13 cellular contexts compared by ENCODE assay signal in genomic region chr20:57714409-57715267, GRCh38. TPM values are rescaled to one million over a fixed set of nuclear protein-coding genes. Genes with fewer than 3 reads are reported as not detected.
A peak's percentile ranks its signal among the peaks of the same experiment; 100 is the strongest.
DNase-seq lines count a peak whose midpoint lies in the region; ATAC-seq and TF ChIP-seq lines count a peak whose summit lies in the region.
"Had no signal": no experiment of that assay in that cellular context is flagged by ENCODE, and none has a peak within 500 bp of the region (broad histone marks: within the 10 kb centered on the region; RNA-seq: fewer than 3 reads in every experiment).

No MANE protein-coding gene starts in this region.

- no TSS peak for BruUV-seq in PC-9 (replicated peaks; lab: Mats Ljungman, UMichigan)

- 93 to 99% methylated on average over 15 to 23 of the region's 23 CpGs for WGBS in endodermal cell (ENCODE audit: insufficient coverage in 1 of 2, insufficient read length in 1 of 2), 2 experiments

- POLR2A ChIA-PET in PC-9 (lab: Charles Lee; ENCODE audit: unreplicated experiment): interaction anchor here (0.6 to 0.7 kb wide), 2 partner anchors 16 to 367 kb away, joined by 3 to 4 read pairs; no protein-coding TSS in a partner anchor

- H3K36me3 Mint-ChIP-seq in endodermal cell (ENCODE audit: low read depth): no peaks in the 10 kb centered on the region

- H3K4me2 ChIP-seq in PC-9 (peak overlapping the region; percentile 89), osteoblast (ENCODE audit: insufficient read depth, low read length) (peak overlapping the region; percentile 30)

- CTCF ChIA-PET in PC-9 (lab: Charles Lee): interaction anchor here (0.7 kb wide), 1 partner anchor 92 kb away, joined by 4 read pairs; no protein-coding TSS in a partner anchor

- no peaks in the 10 kb centered on the region for H3K9me3 ChIP-seq in PC-9 (ENCODE audit: insufficient read depth, low read depth)
- H3K9me3 ChIP-seq in endodermal cell (ENCODE audit: control insufficient read depth, low read length): no peaks in the 10 kb centered on the region
- H3K9me3 ChIP-seq in osteoblast (ENCODE audit: low read depth, low read length): no peaks in the 10 kb centered on the region

- H3K4me1 Mint-ChIP-seq in endodermal cell: peaks cover 33% of the 10 kb centered on the region

- no peak overlapping the region for H2AFZ ChIP-seq in PC-9
- H2AFZ ChIP-seq in osteoblast (ENCODE audit: low read length): peak overlapping the region; percentile 2

- H3K9ac ChIP-seq in endodermal cell (ENCODE audit: extremely low read depth, low read length, poor library complexity, severe bottlenecking): no peak overlapping the region

- peak overlapping the region; percentile 44 for H3K27ac Mint-ChIP-seq in endodermal cell
- H3K27ac Mint-ChIP-seq: dendritic cell treated with granulocyte-macrophage colony-stimulating factor and Interleukin-4, amounts not matched to agents 40 ng/mL and 50 ng/mL, for 4 days had no signal

- TF ChIP-seq CTCF in AG10803 (conservative IDR thresholded peaks at IDR 0.05; ENCODE audit: low read length) (no peak), PC-9 (conservative IDR thresholded peaks at IDR 0.05) (no peak), endodermal cell (conservative IDR thresholded peaks at IDR 0.05) (no peak), osteoblast (IDR thresholded peaks at IDR 0.05; ENCODE audit: extremely low read depth, low read depth, low read length) (no peak)

- H3K4me3 Mint-ChIP-seq in endodermal cell: no peak overlapping the region
- H3K4me3 Mint-ChIP-seq: dendritic cell treated with granulocyte-macrophage colony-stimulating factor and Interleukin-4, amounts not matched to agents 40 ng/mL and 50 ng/mL, for 4 days had no signal

- H3K9me2 ChIP-seq in PC-9 (ENCODE audit: insufficient read depth): no peaks in the 10 kb centered on the region

- H4K20me1 ChIP-seq in PC-9 (ENCODE audit: insufficient read depth): no peaks in the 10 kb centered on the region
- no peaks in the 10 kb centered on the region for H4K20me1 ChIP-seq in osteoblast (ENCODE audit: insufficient read depth, low read length)

- H3K36me3 ChIP-seq in PC-9 (ENCODE audit: low read depth) (no peaks in the 10 kb centered on the region), endodermal cell (ENCODE audit: control insufficient read depth, insufficient read depth, low read length) (no peaks in the 10 kb centered on the region), osteoblast (ENCODE audit: insufficient read depth, low read length) (no peaks in the 10 kb centered on the region)

- H3K27ac ChIP-seq in PC-9 (peak overlapping the region; percentile 36; the same call in 1 of the 2 replicates), endodermal cell (ENCODE audit: low read depth, low read length) (no peak overlapping the region), osteoblast (ENCODE audit: low read depth, low read length) (no peak overlapping the region)

- ATAC-seq in HG03159 (IDR thresholded peaks at IDR 0.05; ENCODE audit: unreplicated experiment): no peak
- ATAC-seq in HG03280 (IDR thresholded peaks at IDR 0.05; ENCODE audit: unreplicated experiment): no peak
- ATAC-seq: GM12878 had no signal

- peaks cover 36% of the 10 kb centered on the region for H3K79me2 ChIP-seq in PC-9 (ENCODE audit: low read depth)
- H3K79me2 ChIP-seq in osteoblast (ENCODE audit: insufficient read depth, low read length): no peaks in the 10 kb centered on the region

- no peaks in the 10 kb centered on the region for H3K9me3 Mint-ChIP-seq in endodermal cell
- H3K9me3 Mint-ChIP-seq: dendritic cell treated with granulocyte-macrophage colony-stimulating factor and Interleukin-4, amounts not matched to agents 40 ng/mL and 50 ng/mL, for 4 days; nephron had no signal

- H3K4me3 ChIP-seq in AG10803 (ENCODE audit: low read length) (no peak overlapping the region), PC-9 (no peak overlapping the region), endodermal cell (ENCODE audit: low read length) (no peak overlapping the region), osteoblast (ENCODE audit: insufficient read depth, low read length) (no peak overlapping the region)
- H3K4me3 ChIP-seq: GM12878 had no signal

- DNase-seq in AG10803 (ENCODE audit: low read depth) (peak; percentile 84), PC-9 (peak; percentile 60 to 90), endodermal cell (no peak), osteoblast (ENCODE audit: insufficient read length, low spot score, missing footprints) (peak; percentile 98), SKM-1 (lab: John Stamatoyannopoulos, UW; ENCODE audit: unreplicated experiment) (no peak), occipital lobe (lab: John Stamatoyannopoulos, UW) (no peak)
- DNase-seq: NCI-H524; stimulated activated CD4-positive, alpha-beta T cell treated with anti-CD3 and anti-CD28 coated beads, Interleukin-1b, Interleukin-23, amount 100 ng/mL, for 48 hours had no signal

- intact Hi-C loops in PC-9 (cut with micrococcal nuclease; ENCODE audit: unreplicated experiment): no loop called here

- H3K4me1 ChIP-seq in PC-9 (replicated peaks; ENCODE audit: insufficient read depth) (peaks cover 68% of the 10 kb centered on the region), endodermal cell (ENCODE audit: control insufficient read depth, insufficient read depth, low read length) (peaks cover 16% of the 10 kb centered on the region), osteoblast (ENCODE audit: insufficient read depth, low read length) (peaks cover 56% of the 10 kb centered on the region)

- no peaks in the 10 kb centered on the region for H3K27me3 Mint-ChIP-seq in endodermal cell (ENCODE audit: insufficient read depth)

- H3F3A ChIP-seq in PC-9 (ENCODE audit: insufficient read depth, low read depth): peaks cover 35% of the 10 kb centered on the region

- no peaks in the 10 kb centered on the region for H3K27me3 ChIP-seq in PC-9 (ENCODE audit: insufficient read depth, low read depth)
- H3K27me3 ChIP-seq in endodermal cell (ENCODE audit: control insufficient read depth, insufficient read depth, low read length, poor library complexity, severe bottlenecking): no peaks in the 10 kb centered on the region
- no peaks in the 10 kb centered on the region for H3K27me3 ChIP-seq in osteoblast (ENCODE audit: insufficient read depth, low read length)

RNA-seq across cellular contexts. Expression of gene PMEPA1, which starts 4.8 kb away (rescaled TPM):
- total RNA-seq in PC-9 (2021) (163 and 177 TPM in 2 replicates), endodermal cell (10 to 100 TPM; 18.8 to 37.4 TPM), osteoblast (20.3 and 23.5 TPM in 2 replicates), occipital lobe (8.3 TPM)
- 56.8 TPM for polyA plus RNA-seq in endodermal cell (2013, experiment 1 of 2)
- polyA plus RNA-seq in endodermal cell (2013, experiment 2 of 2): 65.5 TPM

Comparison
In these comparisons a context has a peak if more than half of its experiments do, and no peak if none do; other contexts are left out.
1. DNase-seq: peak in AG10803 (single experiment), PC-9 (2 of 2) and osteoblast (single experiment); none in endodermal cell (single experiment), SKM-1 (single experiment) and occipital lobe (single experiment).